ENCODE assay signal across 1 cellular context in the genomic region with DNA sequence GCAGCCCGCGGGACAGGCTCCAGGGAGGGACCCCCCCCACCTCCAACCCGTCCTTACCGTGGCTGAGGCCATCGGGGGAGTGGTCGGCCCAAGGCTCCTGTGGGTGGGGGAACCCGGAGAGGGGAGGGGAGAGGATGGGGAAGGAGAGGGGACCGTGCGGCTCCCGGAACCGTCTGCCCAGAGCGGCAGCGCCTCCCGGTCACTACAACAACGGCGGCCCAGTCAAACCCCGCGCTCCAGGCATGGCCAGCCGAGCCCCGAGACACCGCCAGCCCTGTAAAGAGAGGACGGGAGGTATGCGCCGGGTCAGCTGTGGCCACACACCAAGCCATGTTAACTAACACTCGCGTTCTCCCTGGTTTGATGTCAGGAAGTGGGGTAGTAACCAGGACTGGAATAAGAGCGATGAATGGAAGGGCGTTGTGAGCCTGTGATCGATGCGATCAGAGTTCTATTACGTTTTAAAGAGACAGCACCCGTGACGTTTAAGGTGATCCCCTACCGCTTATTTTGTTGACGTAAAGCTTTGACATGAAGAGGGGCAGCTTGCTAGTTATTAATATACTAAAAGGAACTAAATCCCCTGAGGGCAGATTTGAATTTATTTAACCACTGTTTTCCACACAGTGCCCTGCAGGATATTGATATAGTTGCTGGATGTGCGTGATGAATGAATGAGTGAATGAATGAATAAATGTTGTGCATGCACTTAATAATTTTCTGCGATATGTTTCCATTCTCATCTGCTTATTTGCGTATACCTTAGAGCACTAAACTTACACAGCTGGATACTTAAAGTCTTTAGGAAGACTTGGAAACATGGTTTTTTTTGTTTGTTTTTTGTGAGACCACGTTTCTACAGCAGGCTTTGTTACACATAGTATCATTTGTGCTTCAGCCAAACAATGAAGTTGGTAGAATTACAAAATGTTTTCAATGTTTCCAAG.
TF ChIP-seq lines count a peak whose summit lies in the region.

TSS of gene POC1B (minus strand) at position 224 of the 947 bp plus-strand sequence. CDS start at position 72, 152 bp downstream.

TF ChIP-seq in GM12878, 131 proteins besides CTCF, POLR2A, EP300 and RAD21 (continued from another document and continues in another):
- TF ChIP-seq CHD2 (IDR thresholded peaks at IDR 0.05; ENCODE audit: borderline replicate concordance, low read depth, low read length) (0 out of 2 replicates have a peak, but pooled peaks have one; percentile 34), BHLHE40 (IDR thresholded peaks at IDR 0.05; ENCODE audit: borderline replicate concordance in 1 of 2, low read depth in 2 of 2, low read length in 1 of 2) (peak in 1 of 2 experiments; percentile 50; a peak in 1 of 4 replicates), CHD1 (IDR thresholded peaks at IDR 0.05; ENCODE audit: low read depth, low read length) (no peak), JUND (IDR thresholded peaks at IDR 0.05; ENCODE audit: low read depth, low read length) (no peak), PML (IDR thresholded peaks at IDR 0.05; ENCODE audit: low read length) (no peak), CHD4 (IDR thresholded peaks at IDR 0.05) (no peak), POU2F2 (IDR thresholded peaks at IDR 0.05; ENCODE audit: borderline replicate concordance, low read depth, low read length) (0 out of 3 replicates have a peak, but pooled peaks have one; percentile 35), IRF5 (IDR thresholded peaks at IDR 0.05; ENCODE audit: borderline replicate concordance) (no peak), RCOR1 (conservative IDR thresholded peaks at IDR 0.05; ENCODE audit: low read depth, low read length) (0 out of 2 replicates have a peak, but pooled peaks have one; percentile 45), MTA2 (IDR thresholded peaks at IDR 0.05; ENCODE audit: low read depth) (peak; percentile 37; the same call in 1 of the 2 replicates), MTA3 (IDR thresholded peaks at IDR 0.05; ENCODE audit: borderline replicate concordance, low read length) (no peak; the same call in 1 of the 2 replicates), SREBF2 (IDR thresholded peaks at IDR 0.05; ENCODE audit: low read length) (no peak), MEF2A (IDR thresholded peaks at IDR 0.05; ENCODE audit: insufficient read depth, low read depth, low read length) (0 out of 2 replicates have a peak, but pooled peaks have one; percentile 12), KAT2A (conservative IDR thresholded peaks at IDR 0.05; ENCODE audit: control insufficient read depth, low read depth, low read length) (no peak), SP1 (IDR thresholded peaks at IDR 0.05; ENCODE audit: low read depth, low read length) (peak; percentile 89), MXI1 (IDR thresholded peaks at IDR 0.05; ENCODE audit: low read depth, low read length) (no peak), PAX5 (IDR thresholded peaks at IDR 0.05; ENCODE audit: borderline replicate concordance, low read depth, low read length) (peak; percentile 19; the same call in 1 of the 2 replicates), ZNF207 (IDR thresholded peaks at IDR 0.05; ENCODE audit: borderline replicate concordance) (peak; percentile 81; the same call in 1 of the 2 replicates), SIN3A (IDR thresholded peaks at IDR 0.05; ENCODE audit: low read depth, low read length) (peak; percentile 91), ELK1 (IDR thresholded peaks at IDR 0.05; ENCODE audit: low read depth, low read length) (no peak; the same call in 1 of the 2 replicates), EED (IDR thresholded peaks at IDR 0.05; ENCODE audit: low read depth) (no peak), SMAD5 (IDR thresholded peaks at IDR 0.05; ENCODE audit: low read depth) (no peak), ZNF622 (IDR thresholded peaks at IDR 0.05) (no peak), SMARCA5 (IDR thresholded peaks at IDR 0.05) (0 out of 2 replicates have a peak, but pooled peaks have one; percentile 13), IKZF1 (conservative IDR thresholded peaks at IDR 0.05) (peak; percentile 89), CEBPB (IDR thresholded peaks at IDR 0.05; ENCODE audit: borderline replicate concordance in 1 of 2, low read depth in 2 of 2, low read length in 2 of 2) (no peak), NFXL1 (IDR thresholded peaks at IDR 0.05; ENCODE audit: borderline replicate concordance) (no peak), WRNIP1 (IDR thresholded peaks at IDR 0.05; ENCODE audit: borderline replicate concordance, low read depth, low read length) (no peak), PRDM15 (CRISPR knock-in tag; IDR thresholded peaks at IDR 0.05) (no peak), SRF (IDR thresholded peaks at IDR 0.05; ENCODE audit: low read depth in 2 of 2, low read length in 2 of 2) (peak; percentile 77 to 94), GATAD2B (conservative IDR thresholded peaks at IDR 0.05; ENCODE audit: low read depth) (peak; percentile 81), ZNF592 (IDR thresholded peaks at IDR 0.05) (no peak), POLR2AphosphoS5 (IDR thresholded peaks at IDR 0.05; ENCODE audit: low read length) (peak; percentile 38; the same call in 1 of the 2 replicates)
- TF ChIP-seq, protein P1, sequence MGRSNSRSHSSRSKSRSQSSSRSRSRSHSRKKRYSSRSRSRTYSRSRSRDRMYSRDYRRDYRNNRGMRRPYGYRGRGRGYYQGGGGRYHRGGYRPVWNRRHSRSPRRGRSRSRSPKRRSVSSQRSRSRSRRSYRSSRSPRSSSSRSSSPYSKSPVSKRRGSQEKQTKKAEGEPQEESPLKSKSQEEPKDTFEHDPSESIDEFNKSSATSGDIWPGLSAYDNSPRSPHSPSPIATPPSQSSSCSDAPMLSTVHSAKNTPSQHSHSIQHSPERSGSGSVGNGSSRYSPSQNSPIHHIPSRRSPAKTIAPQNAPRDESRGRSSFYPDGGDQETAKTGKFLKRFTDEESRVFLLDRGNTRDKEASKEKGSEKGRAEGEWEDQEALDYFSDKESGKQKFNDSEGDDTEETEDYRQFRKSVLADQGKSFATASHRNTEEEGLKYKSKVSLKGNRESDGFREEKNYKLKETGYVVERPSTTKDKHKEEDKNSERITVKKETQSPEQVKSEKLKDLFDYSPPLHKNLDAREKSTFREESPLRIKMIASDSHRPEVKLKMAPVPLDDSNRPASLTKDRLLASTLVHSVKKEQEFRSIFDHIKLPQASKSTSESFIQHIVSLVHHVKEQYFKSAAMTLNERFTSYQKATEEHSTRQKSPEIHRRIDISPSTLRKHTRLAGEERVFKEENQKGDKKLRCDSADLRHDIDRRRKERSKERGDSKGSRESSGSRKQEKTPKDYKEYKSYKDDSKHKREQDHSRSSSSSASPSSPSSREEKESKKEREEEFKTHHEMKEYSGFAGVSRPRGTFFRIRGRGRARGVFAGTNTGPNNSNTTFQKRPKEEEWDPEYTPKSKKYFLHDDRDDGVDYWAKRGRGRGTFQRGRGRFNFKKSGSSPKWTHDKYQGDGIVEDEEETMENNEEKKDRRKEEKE (IDR thresholded peaks at IDR 0.05) = no peak
- TF ChIP-seq, protein P2, sequence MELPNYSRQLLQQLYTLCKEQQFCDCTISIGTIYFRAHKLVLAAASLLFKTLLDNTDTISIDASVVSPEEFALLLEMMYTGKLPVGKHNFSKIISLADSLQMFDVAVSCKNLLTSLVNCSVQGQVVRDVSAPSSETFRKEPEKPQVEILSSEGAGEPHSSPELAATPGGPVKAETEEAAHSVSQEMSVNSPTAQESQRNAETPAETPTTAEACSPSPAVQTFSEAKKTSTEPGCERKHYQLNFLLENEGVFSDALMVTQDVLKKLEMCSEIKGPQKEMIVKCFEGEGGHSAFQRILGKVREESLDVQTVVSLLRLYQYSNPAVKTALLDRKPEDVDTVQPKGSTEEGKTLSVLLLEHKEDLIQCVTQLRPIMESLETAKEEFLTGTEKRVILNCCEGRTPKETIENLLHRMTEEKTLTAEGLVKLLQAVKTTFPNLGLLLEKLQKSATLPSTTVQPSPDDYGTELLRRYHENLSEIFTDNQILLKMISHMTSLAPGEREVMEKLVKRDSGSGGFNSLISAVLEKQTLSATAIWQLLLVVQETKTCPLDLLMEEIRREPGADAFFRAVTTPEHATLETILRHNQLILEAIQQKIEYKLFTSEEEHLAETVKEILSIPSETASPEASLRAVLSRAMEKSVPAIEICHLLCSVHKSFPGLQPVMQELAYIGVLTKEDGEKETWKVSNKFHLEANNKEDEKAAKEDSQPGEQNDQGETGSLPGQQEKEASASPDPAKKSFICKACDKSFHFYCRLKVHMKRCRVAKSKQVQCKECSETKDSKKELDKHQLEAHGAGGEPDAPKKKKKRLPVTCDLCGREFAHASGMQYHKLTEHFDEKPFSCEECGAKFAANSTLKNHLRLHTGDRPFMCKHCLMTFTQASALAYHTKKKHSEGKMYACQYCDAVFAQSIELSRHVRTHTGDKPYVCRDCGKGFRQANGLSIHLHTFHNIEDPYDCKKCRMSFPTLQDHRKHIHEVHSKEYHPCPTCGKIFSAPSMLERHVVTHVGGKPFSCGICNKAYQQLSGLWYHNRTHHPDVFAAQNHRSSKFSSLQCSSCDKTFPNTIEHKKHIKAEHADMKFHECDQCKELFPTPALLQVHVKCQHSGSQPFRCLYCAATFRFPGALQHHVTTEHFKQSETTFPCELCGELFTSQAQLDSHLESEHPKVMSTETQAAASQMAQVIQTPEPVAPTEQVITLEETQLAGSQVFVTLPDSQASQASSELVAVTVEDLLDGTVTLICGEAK (IDR thresholded peaks at IDR 0.05; ENCODE audit: borderline replicate concordance) = peak; percentile 92
